8 cellular contexts compared by ENCODE assay signal in the genomic region with DNA sequence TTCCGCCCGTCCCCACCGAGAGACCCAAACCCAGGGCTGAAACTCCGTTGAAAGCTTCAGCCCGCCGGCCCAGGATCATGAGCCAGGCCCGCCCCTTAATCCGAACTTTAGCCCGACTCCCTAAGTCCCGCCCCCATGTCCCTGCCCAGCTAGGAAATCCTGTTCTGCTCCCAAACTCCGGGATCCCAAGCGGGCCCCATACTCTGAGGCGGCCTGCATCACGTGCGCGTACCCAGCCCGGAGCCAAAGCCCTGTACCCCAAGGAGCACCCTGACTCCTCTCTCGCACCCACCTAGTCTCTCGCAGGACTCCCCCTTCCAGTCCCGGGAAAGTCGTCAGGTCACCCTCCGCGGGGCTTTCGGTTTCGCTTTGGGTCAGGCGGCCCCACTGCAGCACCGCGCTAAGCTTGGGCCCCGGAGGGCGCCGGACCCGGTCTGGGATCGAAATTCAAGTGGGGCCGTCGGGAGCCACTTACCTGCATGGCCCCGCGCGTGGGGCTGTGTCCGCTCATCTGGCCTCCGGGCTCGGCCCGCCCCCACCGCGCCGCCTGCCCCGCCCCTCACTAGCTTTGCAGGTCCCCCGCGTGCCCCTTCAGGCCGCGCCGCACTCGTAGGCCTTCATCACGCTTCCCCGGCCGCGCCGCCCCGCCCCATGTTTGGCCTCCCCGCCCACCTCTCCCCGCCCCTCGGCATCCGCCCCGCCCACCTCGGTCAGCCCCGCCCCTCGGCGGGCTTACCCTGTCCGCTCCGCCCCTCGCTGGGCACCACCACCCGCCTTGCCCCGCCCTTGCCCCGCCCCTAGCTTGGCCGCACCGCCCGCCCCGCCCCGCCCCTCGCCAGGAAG. TPM values are rescaled to one million over a fixed set of nuclear protein-coding genes. Genes with fewer than 3 reads are reported as not detected.
A peak's percentile ranks its signal among the peaks of the same experiment; 100 is the strongest.
DNase-seq lines count a peak whose midpoint lies in the region; ATAC-seq and TF ChIP-seq lines count a peak whose summit lies in the region.

A gene (minus strand): TSS at position 629 of the 843 bp plus-strand sequence. CDS start 118 bp downstream, at position 511.

- H4K20me1 ChIP-seq in hepatocyte (ENCODE audit: insufficient read depth, poor library complexity, severe bottlenecking) = peaks cover 2% of the 10 kb centered on the region

- H3K27ac ChIP-seq in hepatocyte = peak within 1 kb of the TSS; percentile 98

- H3K79me2 ChIP-seq in hepatocyte = peaks cover 7% of the 10 kb centered on the region

- H3K4me1 ChIP-seq in hepatocyte (ENCODE audit: insufficient read depth) = peaks cover 13% of the 10 kb centered on the region

- TF ChIP-seq CTCF in hepatocyte (IDR thresholded peaks at IDR 0.05; ENCODE audit: poor library complexity) = no peak

- ATAC-seq in GM18502 (IDR thresholded peaks at IDR 0.05; ENCODE audit: poor library complexity, unreplicated experiment) (peak; percentile 66), HG02642 (IDR thresholded peaks at IDR 0.05; ENCODE audit: poor library complexity, unreplicated experiment) (peak; percentile 72)

- no peaks in the 10 kb centered on the region for H3K27me3 ChIP-seq in hepatocyte

- DNase-seq in NCI-H1105 treated with DMSO at 0.1 percent for 48 hours (lab: John Stamatoyannopoulos, UW) (peak; percentile 79), T-helper 9 cell (peak; percentile 98), astrocyte of the hippocampus (ENCODE audit: low read depth, low spot score) (peak; percentile 96), hepatocyte (ENCODE audit: low spot score) (peak; percentile 98), retina (peak; percentile 85), globus pallidus (ENCODE audit: low spot score) (no peak)

- peak within 1 kb of the TSS; percentile 67 for H2AFZ ChIP-seq in hepatocyte

- peak within 1 kb of the TSS; percentile 54 for H3K4me3 ChIP-seq in hepatocyte

- no peaks in the 10 kb centered on the region for H3K36me3 ChIP-seq in hepatocyte (replicated peaks; ENCODE audit: insufficient read depth, low read depth)

- peak within 1 kb of the TSS; percentile 83 for H3K4me2 ChIP-seq in hepatocyte

- WGBS in hepatocyte (ENCODE audit: low lambda C conversion rate, missing lambda C conversion rate) = 2% methylated on average over 43 of the region's 79 CpGs

- H3K9me2 ChIP-seq in hepatocyte (replicated peaks; ENCODE audit: insufficient read depth) = no peaks in the 10 kb centered on the region

- no peaks in the 10 kb centered on the region for H3K9me3 ChIP-seq in hepatocyte (ENCODE audit: low read depth)

RNA-seq across cellular contexts. Expression of the gene that starts here (rescaled TPM):
- 53.5 and 72.0 TPM in 2 replicates for total RNA-seq in hepatocyte
- polyA plus RNA-seq in hepatocyte = 79.0 and 87.7 TPM in 2 replicates
